Comparison of ENCODE assay signal across 12 cellular contexts in genomic region chr9:73116030-73116429, GRCh38. TPM values are rescaled to one million over a fixed set of nuclear protein-coding genes. Genes with fewer than 3 reads are reported as not detected.
A peak's percentile ranks its signal among the peaks of the same experiment; 100 is the strongest.
DNase-seq lines count a peak whose midpoint lies in the region; ATAC-seq and TF ChIP-seq lines count a peak whose summit lies in the region.
"Had no signal": no experiment of that assay in that cellular context is flagged by ENCODE, and none has a peak within 500 bp of the region (broad histone marks: within the 10 kb centered on the region; RNA-seq: fewer than 3 reads in every experiment).

No MANE protein-coding gene starts in this region.

- H3K9me3 ChIP-seq in PC-3 (ENCODE audit: low read length) (no peaks in the 10 kb centered on the region), heart right ventricle (no peaks in the 10 kb centered on the region), testis (no peaks in the 10 kb centered on the region)
- H3K9me3 ChIP-seq: thyroid gland had no signal

- ATAC-seq in GM21423 (IDR thresholded peaks at IDR 0.05; ENCODE audit: unreplicated experiment) (peak; percentile 58), PC-3 (peak; percentile 58; the same call in 1 of the 2 replicates), HG03139 (IDR thresholded peaks at IDR 0.05; ENCODE audit: unreplicated experiment) (no peak), heart right ventricle (no peak)
- ATAC-seq: GM23338 had no signal

- intact Hi-C loops in PC-3 (cut with micrococcal nuclease) = no loop called here
- intact Hi-C loops in heart right ventricle (cut with DNase I) = no loop called here
- intact Hi-C loops in testis (cut with DNase I; ENCODE audit: low total_unique reads) = no loop called here

- no peak overlapping the region for H2AFZ ChIP-seq in PC-3 (ENCODE audit: low read length)
- H2AFZ ChIP-seq: GM23338 had no signal

- no peak overlapping the region for H3K9ac ChIP-seq in PC-3 (ENCODE audit: low read length)

- peak overlapping the region; percentile 37 for H3K4me2 ChIP-seq in PC-3 (ENCODE audit: low read length)
- H3K4me2 ChIP-seq: GM23338 had no signal

- no peaks in the 10 kb centered on the region for H3K9me2 ChIP-seq in PC-3 (replicated peaks; ENCODE audit: low read length)

- H3K27me3 ChIP-seq in PC-3 (ENCODE audit: low read length) (no peaks in the 10 kb centered on the region), heart right ventricle (no peaks in the 10 kb centered on the region), testis (no peaks in the 10 kb centered on the region)
- H3K27me3 ChIP-seq: thyroid gland had no signal

- DNase-seq in ACHN (peak; percentile 30), PC-3 (peak; percentile 60), fibroblast of mammary gland (ENCODE audit: low read depth) (peak; percentile 80), DMS114 treated with DMSO at 0.1 percent for 48 hours (lab: John Stamatoyannopoulos, UW; ENCODE audit: unreplicated experiment) (no peak), heart right ventricle (no peak), testis (no peak)
- DNase-seq: aorta, NCI-H1092, thyroid gland had no signal

- H3K27ac ChIP-seq in PC-3 (ENCODE audit: low read length) (peak overlapping the region; percentile 64), heart right ventricle (no peak overlapping the region), testis (no peak overlapping the region)
- H3K27ac ChIP-seq: thyroid gland had no signal

- peaks cover 22% of the 10 kb centered on the region for H3K4me1 ChIP-seq in PC-3 (ENCODE audit: insufficient read depth, low read length)
- no peaks in the 10 kb centered on the region for H3K4me1 ChIP-seq in heart right ventricle
- H3K4me1 ChIP-seq in testis = no peaks in the 10 kb centered on the region

- TF ChIP-seq CTCF in PC-3 (conservative IDR thresholded peaks at IDR 0.05; ENCODE audit: low read depth, low read length) (no peak), fibroblast of mammary gland (conservative IDR thresholded peaks at IDR 0.05; ENCODE audit: control insufficient read depth, insufficient read depth, low read depth, low read length) (no peak), heart right ventricle (IDR thresholded peaks at IDR 0.05) (no peak), testis (IDR thresholded peaks at IDR 0.05) (no peak)

- POLR2A ChIA-PET in PC-3 (lab: Charles Lee; ENCODE audit: unreplicated experiment) = interaction anchor here (0.6 to 0.7 kb wide), 2 partner anchors 15 to 56 kb away, joined by 3 read pairs; no protein-coding TSS in a partner anchor

- CTCF ChIA-PET in PC-3 (lab: Charles Lee) = no interaction called here

- H3K4me3 ChIP-seq in PC-3 (ENCODE audit: low read length) (no peak overlapping the region), fibroblast of mammary gland (ENCODE audit: control insufficient read depth, low read depth, low read length) (no peak overlapping the region), heart right ventricle (no peak overlapping the region), testis (no peak overlapping the region)
- H3K4me3 ChIP-seq: GM23338, thyroid gland had no signal

- no peaks in the 10 kb centered on the region for H3K36me3 ChIP-seq in PC-3 (ENCODE audit: low read depth, low read length)
- no peaks in the 10 kb centered on the region for H3K36me3 ChIP-seq in heart right ventricle
- no peaks in the 10 kb centered on the region for H3K36me3 ChIP-seq in testis (ENCODE audit: low read depth, missing control alignments)
- H3K36me3 ChIP-seq: thyroid gland had no signal

- TF ChIP-seq POLR2A in testis (IDR thresholded peaks at IDR 0.05) = no peak

- in situ Hi-C loops in ACHN (cut with HindIII; ENCODE audit: low pct_ligation_motif_present, low pct_unique_long_range_greater_than_20kb, low sequenced_read_pairs) = no loop called here

- H3K79me2 ChIP-seq in PC-3 (ENCODE audit: low read length) = no peaks in the 10 kb centered on the region

- no TSS peak for BruUV-seq in PC-3 (replicated peaks; lab: Mats Ljungman, UMichigan)

- WGBS in heart right ventricle, 2 donors = 48 to 56% methylated on average over 1 of the region's 1 CpG
- WGBS in testis, 2 donors = 50 to 54% methylated on average over 1 of the region's 1 CpG

- no peaks in the 10 kb centered on the region for H4K20me1 ChIP-seq in PC-3 (ENCODE audit: low read length)

- no peaks in the 10 kb centered on the region for H3F3A ChIP-seq in PC-3 (ENCODE audit: low read length, unreplicated experiment)

RNA-seq across cellular contexts. Expression of gene ANXA1, which starts 35.6 kb away (rescaled TPM):
- total RNA-seq in PC-3 (2014; rRNA removed) = 176 and 192 TPM in 2 replicates
- total RNA-seq in heart right ventricle = 100 to 1,000 TPM in 1 of 10 donors, 10 to 100 TPM in 9; 21.1 to 126 (median 38.5) TPM
- 100 to 1,000 TPM in 1 of 2 donors, 10 to 100 TPM in 1; 89.9 to 108 TPM for polyA plus RNA-seq in heart right ventricle
- total RNA-seq in testis = 10 to 100 TPM; 12.1 to 13.4 TPM
- polyA plus RNA-seq in testis (ENCODE audit: insufficient read depth, low read depth, low replicate concordance) = 49.6 TPM

Comparison
In these comparisons a context has a peak if more than half of its experiments do, and no peak if none do; other contexts are left out.
1. DNase-seq: peak in ACHN (single experiment), PC-3 (single experiment) and fibroblast of mammary gland (single experiment); none in DMS114 treated with DMSO at 0.1 percent for 48 hours (single experiment), heart right ventricle (0 of 2) and testis (single experiment).
2. ATAC-seq: peak in GM21423 (single experiment) and PC-3 (single experiment); none in HG03139 (single experiment) and heart right ventricle (0 of 8).